8 cellular contexts compared by ENCODE assay signal in genomic region chr17:74748279-74748528, GRCh38. TPM values are rescaled to one million over a fixed set of nuclear protein-coding genes. Genes with fewer than 3 reads are reported as not detected.
DNase-seq lines count a peak whose midpoint lies in the region; ATAC-seq, FAIRE-seq and TF ChIP-seq lines count a peak whose summit lies in the region.

No MANE protein-coding gene starts in this region.

- H3K9me3 Mint-ChIP-seq in CD8-positive, alpha-beta memory T cell = no peaks in the 10 kb centered on the region
- no peaks in the 10 kb centered on the region for H3K9me3 Mint-ChIP-seq in central memory CD8-positive, alpha-beta T cell
- H3K9me3 Mint-ChIP-seq in neural crest cell = no peaks in the 10 kb centered on the region

- TF ChIP-seq CTCF in neural crest cell (conservative IDR thresholded peaks at IDR 0.05) = no peak

- peaks cover 18 to 46% (median 18%) of the 10 kb centered on the region in 3 donors for H3K36me3 Mint-ChIP-seq in CD8-positive, alpha-beta memory T cell
- peaks cover 43% of the 10 kb centered on the region for H3K36me3 Mint-ChIP-seq in central memory CD8-positive, alpha-beta T cell (ENCODE audit: insufficient read depth)
- no peaks in the 10 kb centered on the region for H3K36me3 Mint-ChIP-seq in neural crest cell (ENCODE audit: low read depth)

- H3K4me1 ChIP-seq in CD8-positive, alpha-beta memory T cell (ENCODE audit: insufficient read depth, low read length) = peaks cover 72% of the 10 kb centered on the region

- CTCF ChIA-PET in CD8-positive, alpha-beta memory T cell (lab: Charles Lee) = interaction anchor here (4.4 to 4.7 kb wide), 6 partner anchors 9 to 114 kb away, joined by 16 to 99 read pairs (median 53); partner anchors contain the start of genes NAT9 and RAB37

- POLR2A ChIA-PET in CD8-positive, alpha-beta memory T cell (lab: Charles Lee) = interaction anchor here (2.0 to 4.7 kb wide), 2 partner anchors 9 to 11 kb away, joined by 17 to 25 read pairs; no protein-coding TSS in a partner anchor

- H3K27ac ChIP-seq in CD8-positive, alpha-beta memory T cell (ENCODE audit: low read depth, low read length) = peak overlapping the region; percentile 76

- peak overlapping the region; percentile 95 for H3K4me3 ChIP-seq in CD8-positive, alpha-beta memory T cell (ENCODE audit: low read length)

- peak; percentile 83 for FAIRE-seq in HTR-8/SVneo (lab: Jason Lieb, UNC)

- ATAC-seq in central memory CD8-positive, alpha-beta T cell (replicated peaks; ENCODE audit: extremely low read depth, poor library complexity, severe bottlenecking) = no peak
- no peak for ATAC-seq in GM19035 (IDR thresholded peaks at IDR 0.05; ENCODE audit: unreplicated experiment)
- no peak for ATAC-seq in left lobe of liver

- DNase-seq in CD8-positive, alpha-beta memory T cell = no peak
- DNase-seq in HTR-8/SVneo (ENCODE audit: insufficient read length, low spot score) (no peak), neural crest cell (ENCODE audit: low read depth, low spot score) (no peak), NCI-H1417 (lab: John Stamatoyannopoulos, UW) (no peak), left lobe of liver (ENCODE audit: low spot score) (no peak), cerebellar nuclear complex (lab: John Stamatoyannopoulos, UW) (no peak)
- DNase-seq in central memory CD8-positive, alpha-beta T cell (ENCODE audit: low spot score in 2 of 2) = no peak

- H3K4me3 Mint-ChIP-seq in CD8-positive, alpha-beta memory T cell = peak overlapping the region; percentile 69 to 100 (median 77)
- H3K4me3 Mint-ChIP-seq in central memory CD8-positive, alpha-beta T cell = peak overlapping the region; percentile 100
- H3K4me3 Mint-ChIP-seq in neural crest cell = peak overlapping the region; percentile 86

- H3K36me3 ChIP-seq in CD8-positive, alpha-beta memory T cell (ENCODE audit: insufficient read depth, low read length) = peaks cover 12% of the 10 kb centered on the region

- H3K27me3 Mint-ChIP-seq in CD8-positive, alpha-beta memory T cell = no peaks in the 10 kb centered on the region
- no peaks in the 10 kb centered on the region for H3K27me3 Mint-ChIP-seq in central memory CD8-positive, alpha-beta T cell
- peaks cover 3% of the 10 kb centered on the region for H3K27me3 Mint-ChIP-seq in neural crest cell (ENCODE audit: low read depth)

- H3K27me3 ChIP-seq in CD8-positive, alpha-beta memory T cell (ENCODE audit: insufficient read depth, low read length, poor library complexity, severe bottlenecking) = no peaks in the 10 kb centered on the region

- peak overlapping the region in 4 of 8 donors; percentile 68 to 94 (median 81) for H3K27ac Mint-ChIP-seq in CD8-positive, alpha-beta memory T cell
- no peak overlapping the region for H3K27ac Mint-ChIP-seq in central memory CD8-positive, alpha-beta T cell (ENCODE audit: low read depth)
- no peak overlapping the region for H3K27ac Mint-ChIP-seq in neural crest cell (ENCODE audit: unreplicated experiment)

- H3K4me1 Mint-ChIP-seq in CD8-positive, alpha-beta memory T cell = peaks cover 58 to 71% (median 65%) of the 10 kb centered on the region in 3 donors
- H3K4me1 Mint-ChIP-seq in central memory CD8-positive, alpha-beta T cell = peaks cover 60% of the 10 kb centered on the region
- peaks cover 60% of the 10 kb centered on the region for H3K4me1 Mint-ChIP-seq in neural crest cell

- H3K9me3 ChIP-seq in CD8-positive, alpha-beta memory T cell (ENCODE audit: low read length) = no peaks in the 10 kb centered on the region

RNA-seq across cellular contexts. Expression of gene NHERF1, which starts 0.2 kb away (rescaled TPM):
- 100 to 1,000 TPM; 131 to 133 TPM for total RNA-seq in CD8-positive, alpha-beta memory T cell
- polyA plus RNA-seq in CD8-positive, alpha-beta memory T cell = 674 TPM
- total RNA-seq in neural crest cell = 51.7 and 52.2 TPM in 2 replicates
- 156 TPM for total RNA-seq in left lobe of liver

RNA-seq across cellular contexts. Expression of gene RAB37, which starts 11.1 kb away (rescaled TPM):
- total RNA-seq in CD8-positive, alpha-beta memory T cell = 1 to 10 TPM; 5.8 to 6.0 TPM
- polyA plus RNA-seq in CD8-positive, alpha-beta memory T cell = 125 TPM
- not detected in 2 replicates for total RNA-seq in neural crest cell
- total RNA-seq in left lobe of liver = 14.0 TPM

RNA-seq across cellular contexts. Expression of gene NAT9, which starts 27.9 kb away (rescaled TPM):
- 10 to 100 TPM; 42.7 to 44.5 TPM for total RNA-seq in CD8-positive, alpha-beta memory T cell
- 17.1 TPM for polyA plus RNA-seq in CD8-positive, alpha-beta memory T cell
- total RNA-seq in neural crest cell = 66.9 and 67.7 TPM in 2 replicates
- 21.5 TPM for total RNA-seq in left lobe of liver

RNA-seq across cellular contexts. Expression of gene CD300LF, which starts 35.5 kb away (rescaled TPM):
- total RNA-seq in CD8-positive, alpha-beta memory T cell = not detected
- polyA plus RNA-seq in CD8-positive, alpha-beta memory T cell = not detected
- not detected in 2 replicates for total RNA-seq in neural crest cell
- not detected for total RNA-seq in left lobe of liver
